Comparison of ENCODE assay signal across 10 cellular contexts in the genomic region with DNA sequence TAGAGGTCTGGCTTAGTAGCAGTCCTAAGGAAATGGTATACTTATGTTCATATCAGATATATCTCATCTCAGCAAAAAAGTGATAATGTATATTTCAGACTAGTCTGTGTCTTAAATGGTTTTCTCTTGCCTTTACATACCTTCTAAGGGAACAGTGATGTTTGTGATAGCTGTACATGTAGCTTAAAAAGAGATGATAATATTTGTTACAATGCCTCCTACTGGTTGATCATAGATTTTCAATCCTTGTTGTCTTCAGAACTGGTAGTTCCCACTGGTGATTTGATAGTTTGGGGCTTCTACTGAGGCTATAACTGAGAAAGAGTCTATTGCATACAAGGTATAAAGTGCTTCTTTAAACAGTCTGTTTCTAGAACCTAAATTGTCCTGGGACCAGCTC.
DNase-seq lines count a peak whose midpoint lies in the region; ATAC-seq and TF ChIP-seq lines count a peak whose summit lies in the region.
"Had no signal": no experiment of that assay in that cellular context is flagged by ENCODE, and none has a peak within 500 bp of the region (broad histone marks: within the 10 kb centered on the region; RNA-seq: fewer than 3 reads in every experiment).

No MANE protein-coding gene starts in this region.

- no peak for DNase-seq in heart right ventricle
- no peak for DNase-seq in left cardiac atrium
- DNase-seq in NCI-H2081 treated with DMSO at 0.1 percent for 48 hours (lab: John Stamatoyannopoulos, UW), result peak; percentile 1
- no peak for DNase-seq in dorsolateral prefrontal cortex
- DNase-seq in upper lobe of right lung, result no peak
- no peak for DNase-seq in NCI-H748 (lab: John Stamatoyannopoulos, UW; ENCODE audit: unreplicated experiment)
- DNase-seq in activated T-cell treated with anti-CD3 and anti-CD28 coated beads, Interleukin-2, amount 50 U/mL, for 48 hours, result no peak
- no peak for DNase-seq in cortex of kidney (lab: John Stamatoyannopoulos, UW)
- DNase-seq: effector memory CD8-positive, alpha-beta T cell; stimulated activated CD4-positive, alpha-beta T cell treated with anti-CD3 and anti-CD28 coated beads, Interleukin-4, amount 100 ng/mL, for 4 hours had no signal

- H3K36me3 ChIP-seq in heart right ventricle, result no peaks in the 10 kb centered on the region
- no peaks in the 10 kb centered on the region for H3K36me3 ChIP-seq in upper lobe of right lung

- ATAC-seq in heart right ventricle (no peak), left cardiac atrium (no peak), upper lobe of right lung (no peak)
- ATAC-seq: effector memory CD8-positive, alpha-beta T cell had no signal

- no peak overlapping the region for H3K27ac ChIP-seq in heart right ventricle
- H3K27ac ChIP-seq in dorsolateral prefrontal cortex, result no peak overlapping the region
- H3K27ac ChIP-seq in upper lobe of right lung, result no peak overlapping the region

- TF ChIP-seq CTCF in heart right ventricle (IDR thresholded peaks at IDR 0.05) (peak in 6 of 9 donors; percentile 14 to 35 (median 22)), dorsolateral prefrontal cortex (IDR thresholded peaks at IDR 0.05 in 54 of 56, conservative IDR thresholded peaks at IDR 0.05 in 2 of 56; ENCODE audit: low read depth in 1 of 56, partially characterized antibody in 56 of 56) (peak in 35 of 56 donors; percentile 10 to 46 (median 24)), upper lobe of right lung (IDR thresholded peaks at IDR 0.05) (peak; percentile 24)

- H3K27me3 ChIP-seq in heart right ventricle (no peaks in the 10 kb centered on the region), dorsolateral prefrontal cortex (no peaks in the 10 kb centered on the region), upper lobe of right lung (no peaks in the 10 kb centered on the region)

- peaks cover 0 to 42% (median 22%) of the 10 kb centered on the region in 9 donors for H3K4me1 ChIP-seq in heart right ventricle
- no peaks in the 10 kb centered on the region for H3K4me1 ChIP-seq in upper lobe of right lung

- no peaks in the 10 kb centered on the region for H3K9me3 ChIP-seq in heart right ventricle
- H3K9me3 ChIP-seq in upper lobe of right lung, result no peaks in the 10 kb centered on the region

- no peak overlapping the region for H3K4me3 ChIP-seq in heart right ventricle
- no peak overlapping the region for H3K4me3 ChIP-seq in dorsolateral prefrontal cortex
- no peak overlapping the region for H3K4me3 ChIP-seq in upper lobe of right lung

- intact Hi-C loops in heart right ventricle (cut with DNase I), result loop anchor here in 8 of 10 donors (5.0 to 10.0 kb wide), 6 partner anchors 87 to 229 kb away; a partner anchor contains a TSS
- intact Hi-C loops in left cardiac atrium (cut with DNase I), result loop anchor here in 1 of 2 donors (5.0 kb wide), 1 partner anchor 142 kb away; no protein-coding TSS in a partner anchor
- intact Hi-C loops in dorsolateral prefrontal cortex (cut with DNase I), result loop anchor here (5.0 kb wide), 3 partner anchors 157 to 232 kb away; no protein-coding TSS in a partner anchor
- intact Hi-C loops in upper lobe of right lung (cut with DNase I), result no loop called here
